Comparison of ENCODE assay signal across 17 cellular contexts in the genomic region with DNA sequence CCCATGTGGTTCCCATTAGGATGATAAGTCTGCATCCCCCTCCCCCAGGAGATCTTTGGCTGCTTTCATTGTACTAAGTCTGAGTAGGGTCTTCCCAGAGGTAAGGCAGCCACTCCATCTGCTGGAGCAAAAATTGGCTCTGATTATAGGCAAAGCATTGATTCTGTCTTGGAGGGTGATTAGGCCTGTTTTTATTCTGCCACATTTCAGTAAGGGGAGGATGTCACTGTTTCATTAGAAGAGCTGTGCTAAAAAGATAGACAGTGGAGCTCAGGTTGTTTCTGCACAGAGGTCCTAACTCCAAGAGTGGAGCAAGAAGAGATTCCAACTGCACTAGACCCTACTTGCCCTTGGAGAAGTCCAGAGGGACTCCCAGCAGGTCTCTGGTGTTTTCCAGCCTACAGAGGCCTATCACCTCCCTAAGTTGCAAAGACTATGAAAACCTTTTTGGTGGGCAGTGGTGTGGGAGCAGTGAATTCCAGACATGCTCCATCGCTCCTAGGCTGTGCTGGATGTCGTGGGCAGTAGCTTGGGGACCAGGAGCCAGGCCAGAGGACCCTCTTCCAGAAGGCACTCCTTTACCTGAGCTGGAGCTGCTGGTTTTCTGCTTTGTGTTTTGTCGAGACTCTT. TPM values are rescaled to one million over a fixed set of nuclear protein-coding genes. Genes with fewer than 3 reads are reported as not detected.
DNase-seq lines count a peak whose midpoint lies in the region; ATAC-seq and TF ChIP-seq lines count a peak whose summit lies in the region.
"Had no signal": no experiment of that assay in that cellular context is flagged by ENCODE, and none has a peak within 500 bp of the region (broad histone marks: within the 10 kb centered on the region; RNA-seq: fewer than 3 reads in every experiment).

No MANE protein-coding gene starts in this region.

- H3K27ac Mint-ChIP-seq in T-helper 2 cell treated with Interferon-gamma antibody and Interleukin-4, amounts not matched to agents 5 μg/mL and 100 μg/mL, for 36 hours, result no peak overlapping the region
- H3K27ac Mint-ChIP-seq: stimulated activated naive B cell treated with anti-CD40 and anti-IgM and Interleukin-4, amounts not matched to agents 10 μg/mL and 1 μg/mL and 100 μg/mL, for 72 hours had no signal

- DNase-seq in Panc1 (ENCODE audit: low read depth, low spot score) (no peak), colonic mucosa (peak; percentile 19), medulla oblongata (ENCODE audit: extremely low spot score) (peak; percentile 23), suprapubic skin (ENCODE audit: low spot score in 2 of 2) (no peak), GOT3 (lab: John Stamatoyannopoulos, UW) (no peak), HuH-7.5 (ENCODE audit: low spot score) (no peak)
- DNase-seq in T-helper 2 cell treated with Interferon-gamma antibody and Interleukin-4, amounts not matched to agents 5 μg/mL and 100 μg/mL, for 36 hours (ENCODE audit: low spot score), result no peak
- DNase-seq: activated CD4-positive, CD25-positive, alpha-beta regulatory T cell; activated gamma-delta T cell treated with Interleukin-2 at 50 U/mL for 16 hours; foreskin fibroblast; GF-D8; mesendoderm; small intestine; stimulated activated naive B cell treated with anti-CD40 and anti-IgM and Interleukin-4, amounts not matched to agents 10 μg/mL and 1 μg/mL and 100 μg/mL, for 72 hours; T-helper 1 cell had no signal

- H3K27me3 Mint-ChIP-seq in T-helper 2 cell treated with Interferon-gamma antibody and Interleukin-4, amounts not matched to agents 5 μg/mL and 100 μg/mL, for 36 hours (ENCODE audit: low read depth), result peaks cover 15% of the 10 kb centered on the region

- intact Hi-C loops in Panc1 (cut with micrococcal nuclease; ENCODE audit: unreplicated experiment) (no loop called here), colonic mucosa (cut with DNase I) (loop anchor here (5.0 kb wide), 1 partner anchor 33 kb away; a partner anchor contains a TSS)

- WGBS in suprapubic skin, result 100% methylated on average over 3 of the region's 3 CpGs

- no peaks in the 10 kb centered on the region for H3K27me3 ChIP-seq in Panc1 (ENCODE audit: control insufficient read depth, insufficient read depth, low read length)
- H3K27me3 ChIP-seq in colonic mucosa, result no peaks in the 10 kb centered on the region
- no peaks in the 10 kb centered on the region for H3K27me3 ChIP-seq in suprapubic skin

- H3K36me3 Mint-ChIP-seq in T-helper 2 cell treated with Interferon-gamma antibody and Interleukin-4, amounts not matched to agents 5 μg/mL and 100 μg/mL, for 36 hours (ENCODE audit: low read depth), result no peaks in the 10 kb centered on the region
- H3K36me3 Mint-ChIP-seq: stimulated activated naive B cell treated with anti-CD40 and anti-IgM and Interleukin-4, amounts not matched to agents 10 μg/mL and 1 μg/mL and 100 μg/mL, for 72 hours had no signal

- CTCF ChIA-PET in Panc1 (lab: Charles Lee), result interaction anchor here (1.4 kb wide), 1 partner anchor 11 kb away, joined by 5 read pairs; no protein-coding TSS in a partner anchor

- 0 out of 2 replicates have a peak, but pooled peaks cover 2% of the 10 kb centered on the region for H3K36me3 ChIP-seq in Panc1 (ENCODE audit: control insufficient read depth, insufficient read depth, low read length)
- H3K36me3 ChIP-seq in colonic mucosa, result no peaks in the 10 kb centered on the region
- peaks cover 12% of the 10 kb centered on the region for H3K36me3 ChIP-seq in suprapubic skin

- no peaks in the 10 kb centered on the region for H3K4me1 Mint-ChIP-seq in T-helper 2 cell treated with Interferon-gamma antibody and Interleukin-4, amounts not matched to agents 5 μg/mL and 100 μg/mL, for 36 hours (ENCODE audit: low read depth)

- in situ Hi-C loops in Panc1 (cut with HindIII; ENCODE audit: low pct_unique_long_range_greater_than_20kb, low sequenced_read_pairs), result no loop called here

- H3K4me3 ChIP-seq in Panc1 (ENCODE audit: low read depth in 2 of 2, low read length in 2 of 2) (no peak overlapping the region), colonic mucosa (no peak overlapping the region), suprapubic skin (peak overlapping the region; percentile 32)

- TF ChIP-seq POLR2A in suprapubic skin (IDR thresholded peaks at IDR 0.05), result no peak

- peak overlapping the region; percentile 90 for H3K27ac ChIP-seq in Panc1 (ENCODE audit: low read length)
- H3K27ac ChIP-seq in colonic mucosa, result peak overlapping the region; percentile 92
- H3K27ac ChIP-seq in suprapubic skin, result peak overlapping the region; percentile 73

- H3K4me3 Mint-ChIP-seq in T-helper 2 cell treated with Interferon-gamma antibody and Interleukin-4, amounts not matched to agents 5 μg/mL and 100 μg/mL, for 36 hours, result no peak overlapping the region
- H3K4me3 Mint-ChIP-seq: stimulated activated naive B cell treated with anti-CD40 and anti-IgM and Interleukin-4, amounts not matched to agents 10 μg/mL and 1 μg/mL and 100 μg/mL, for 72 hours had no signal

- H3K9me3 Mint-ChIP-seq in T-helper 2 cell treated with Interferon-gamma antibody and Interleukin-4, amounts not matched to agents 5 μg/mL and 100 μg/mL, for 36 hours, result no peaks in the 10 kb centered on the region

- ATAC-seq in Panc1, result no peak
- no peak for ATAC-seq in activated CD4-positive, CD25-positive, alpha-beta regulatory T cell treated with anti-CD3 and anti-CD28 coated beads, Interleukin-2, amount 50 U/mL, for 24 hours
- ATAC-seq: Right ventricle myocardium inferior; stimulated activated naive B cell treated with anti-CD40 and anti-IgM and Interleukin-4, amounts not matched to agents 10 μg/mL and 1 μg/mL and 100 μg/mL, for 72 hours had no signal

- no peaks in the 10 kb centered on the region for H3K9me3 ChIP-seq in Panc1 (ENCODE audit: control insufficient read depth, insufficient read depth, low read depth, low read length)
- H3K9me3 ChIP-seq in colonic mucosa, result no peaks in the 10 kb centered on the region
- no peaks in the 10 kb centered on the region for H3K9me3 ChIP-seq in suprapubic skin

- no peak for TF ChIP-seq EP300 in suprapubic skin (IDR thresholded peaks at IDR 0.05)

- H3K4me1 ChIP-seq in Panc1 (ENCODE audit: control insufficient read depth, insufficient read depth, low read length) (peaks cover 57% of the 10 kb centered on the region), colonic mucosa (peaks cover 9% of the 10 kb centered on the region), suprapubic skin (peaks cover 38% of the 10 kb centered on the region)

- no peak for TF ChIP-seq CTCF in Panc1 (IDR thresholded peaks at IDR 0.05)
- no peak for TF ChIP-seq CTCF in colonic mucosa (IDR thresholded peaks at IDR 0.05)
- TF ChIP-seq CTCF in suprapubic skin (IDR thresholded peaks at IDR 0.05), result no peak

- POLR2A ChIA-PET in Panc1 (lab: Charles Lee), result no interaction called here

- no TSS peak for BruUV-seq in Panc1 (replicated peaks; lab: Mats Ljungman, UMichigan)

- peak overlapping the region in 1 of 2 donors; percentile 22 for H3K9ac ChIP-seq in colonic mucosa (ENCODE audit: low read depth in 2 of 2, low read length in 2 of 2)

RNA-seq across cellular contexts. Expression of a gene that starts 7.2 kb away (rescaled TPM):
- total RNA-seq in Panc1 (2021; ENCODE audit: unreplicated experiment) (2.9 TPM), colonic mucosa (1 to 10 TPM; 1.8 to 2.4 TPM), suprapubic skin (1 to 10 TPM in 2 of 4 donors, under 1 TPM in 2; 0.34 to 4.2 (median 1.9) TPM)
- 0.84 TPM for polyA plus RNA-seq in Panc1 (2012; ENCODE audit: insufficient read length)

RNA-seq across cellular contexts. Expression of a gene that starts 13.8 kb away (rescaled TPM):
- total RNA-seq in Panc1 (2021; ENCODE audit: unreplicated experiment) (8.8 TPM), colonic mucosa (1 to 10 TPM; 1.7 to 2.0 TPM), suprapubic skin (1 to 10 TPM; 2.5 to 4.0 (median 3.1) TPM)
- 5.3 TPM for polyA plus RNA-seq in Panc1 (2012; ENCODE audit: insufficient read length)
- total RNA-seq: Right ventricle myocardium inferior had no signal

RNA-seq across cellular contexts. Expression of a gene that starts 20.9 kb away (rescaled TPM):
- total RNA-seq in Panc1 (2021; ENCODE audit: unreplicated experiment) (0.39 TPM), colonic mucosa (1 to 10 TPM; 3.3 to 4.5 TPM), suprapubic skin (1 to 10 TPM; 1.8 to 4.7 (median 2.5) TPM)
- polyA plus RNA-seq in Panc1 (2012; ENCODE audit: insufficient read length), result 0.45 TPM

RNA-seq across cellular contexts. Expression of a gene that starts 33.8 kb away (rescaled TPM):
- total RNA-seq in Panc1 (2021; ENCODE audit: unreplicated experiment) (3.9 TPM), colonic mucosa (10 to 100 TPM in 1 of 2 donors, 1 to 10 TPM in 1; 9.6 to 18.7 TPM), suprapubic skin (10 to 100 TPM in 3 of 4 donors, 1 to 10 TPM in 1; 4.7 to 16.3 (median 14.6) TPM)
- polyA plus RNA-seq in Panc1 (2012; ENCODE audit: insufficient read length), result 3.0 TPM
- total RNA-seq: Right ventricle myocardium inferior had no signal

RNA-seq across cellular contexts. Expression of a gene that starts 37.9 kb away (rescaled TPM):
- total RNA-seq in Panc1 (2021; ENCODE audit: unreplicated experiment) (3.3 TPM), colonic mucosa (10 to 100 TPM; 10.9 to 29.6 TPM), suprapubic skin (1 to 10 TPM; 4.0 to 9.3 (median 6.4) TPM)
- 4.8 TPM for polyA plus RNA-seq in Panc1 (2012; ENCODE audit: insufficient read length)
- total RNA-seq: Right ventricle myocardium inferior had no signal

Comparison
In these comparisons a context has a peak if more than half of its experiments do, and no peak if none do; other contexts are left out.
1. DNase-seq: peak in colonic mucosa (single experiment) and medulla oblongata (single experiment); none in Panc1 (single experiment), suprapubic skin (0 of 2), T-helper 2 cell treated with Interferon-gamma antibody and Interleukin-4, amounts not matched to agents 5 μg/mL and 100 μg/mL, for 36 hours (single experiment), GOT3 (single experiment) and HuH-7.5 (single experiment).
2. Peak in every context shown above with its lines, with median percentiles within 50 percentile points of each other: H3K27ac ChIP-seq.